ENCODE assay signal across 16 cellular contexts in genomic region chr6:2562721-2563120, GRCh38.
"Had no signal": no experiment of that assay in that cellular context is flagged by ENCODE, and none has a peak within 500 bp of the region (broad histone marks: within the 10 kb centered on the region; RNA-seq: fewer than 3 reads in every experiment).

No MANE protein-coding gene starts in this region.

- H3K36me3 ChIP-seq: neural progenitor cell, ovary, sigmoid colon, tibial artery, uterus, WERI-Rb-1 had no signal

- H3K9ac ChIP-seq: neural progenitor cell had no signal

- H3K4me3 ChIP-seq: dorsolateral prefrontal cortex, lung, neural progenitor cell, ovary, sigmoid colon, tibial artery, uterus had no signal

- H3K4me2 ChIP-seq: neural progenitor cell had no signal

- DNase-seq: activated CD8-positive, alpha-beta memory T cell treated with anti-CD3 and anti-CD28 coated beads, Interleukin-2, amount 10 ng/mL, durations not matched to agents 7 days and 5 days; activated naive CD4-positive, alpha-beta T cell treated with anti-CD3 and anti-CD28 coated beads, Interleukin-2, amount 10 ng/mL, durations not matched to agents 7 days and 5 days; activated T-cell treated with anti-CD3 and anti-CD28 coated beads, Interleukin-2, amount 50 U/mL, for 1 hour; dorsolateral prefrontal cortex; endodermal cell; immature natural killer cell; ovary; sigmoid colon; stimulated activated CD4-positive, alpha-beta T cell treated with anti-CD3 and anti-CD28 coated beads, Interleukin-12 subunit alpha, Interleukin-12 subunit beta, amount 100 ng/mL, for 4 hours; stimulated activated CD4-positive, alpha-beta T cell treated with anti-CD3 and anti-CD28 coated beads, Interleukin-2, amount 100 ng/mL, for 24 hours; T-helper 17 cell; tibial artery; uterus; WERI-Rb-1 had no signal

- H3K27me3 ChIP-seq: neural progenitor cell, ovary, sigmoid colon, tibial artery, uterus had no signal

- ATAC-seq: T-helper 17 cell had no signal

- H3K9me3 ChIP-seq: ovary, sigmoid colon, tibial artery, uterus had no signal

- H3K4me1 ChIP-seq: sigmoid colon, uterus had no signal

- H2AFZ ChIP-seq: neural progenitor cell had no signal

- H3K27ac ChIP-seq: dorsolateral prefrontal cortex, neural progenitor cell, ovary, sigmoid colon, uterus, WERI-Rb-1 had no signal
